In genomic region chr10:42192450-42192849, GRCh38 we compare ENCODE assay signal across 8 cellular contexts.
DNase-seq lines count a peak whose midpoint lies in the region; ATAC-seq and TF ChIP-seq lines count a peak whose summit lies in the region.
"Not testable (repeated sequence)": the region's sequence is repeated elsewhere in the genome, so short reads cannot be mapped to it uniquely, and the experiment has no call there.

No MANE protein-coding gene starts in this region.

- in situ Hi-C loops in mammary epithelial cell (cut with MboI; ENCODE audit: low sequenced_read_pairs in 2 of 2) = not testable (repeated sequence)

- not testable (repeated sequence) for H3K9me3 ChIP-seq in CD8-positive, alpha-beta T cell (ENCODE audit: low read length); mammary epithelial cell (replicated peaks; ENCODE audit: insufficient read depth, low read length); heart left ventricle; osteoblast (ENCODE audit: low read depth, low read length); thyroid gland

- peak in 3 of 7 experiments; percentile 3 to 21 (median 18) for DNase-seq in CD8-positive, alpha-beta T cell
- DNase-seq in HFFc6 = peak; percentile 51
- DNase-seq in RKO (ENCODE audit: low spot score) = peak; percentile 35
- DNase-seq in activated CD8-positive, alpha-beta T cell treated with anti-CD3 and anti-CD28 coated beads, Interleukin-2, amount 10 ng/mL, durations not matched to agents 7 days and 5 days = peak; percentile 37
- DNase-seq in mammary epithelial cell; heart left ventricle; osteoblast (ENCODE audit: insufficient read length, low spot score, missing footprints): not testable (repeated sequence)
- DNase-seq in thyroid gland = peak; percentile 11 to 22

- H3K27me3 Mint-ChIP-seq in CD8-positive, alpha-beta T cell (ENCODE audit: low read depth); HFFc6 (ENCODE audit: insufficient read depth); activated CD8-positive, alpha-beta T cell treated with anti-CD3 and anti-CD28 coated beads, Interleukin-2, amount 10 ng/mL, durations not matched to agents 7 days and 5 days (ENCODE audit: low read depth): not testable (repeated sequence)

- not testable (repeated sequence) for H3K9ac ChIP-seq in mammary epithelial cell (ENCODE audit: insufficient read depth, low read length)

- H3K27ac ChIP-seq in CD8-positive, alpha-beta T cell (ENCODE audit: low read depth, low read length); mammary epithelial cell (ENCODE audit: insufficient read depth, low read depth, low read length); heart left ventricle; osteoblast (ENCODE audit: low read depth, low read length); thyroid gland: not testable (repeated sequence)

- H3K79me2 ChIP-seq in mammary epithelial cell (ENCODE audit: insufficient read depth, low read length); osteoblast (ENCODE audit: insufficient read depth, low read length): not testable (repeated sequence)

- dilution Hi-C loops in mammary epithelial cell (cut with HindIII; ENCODE audit: low sequenced_read_pairs) = not testable (repeated sequence)

- H3K4me2 ChIP-seq in mammary epithelial cell (ENCODE audit: insufficient read depth, low read depth, low read length); osteoblast (ENCODE audit: insufficient read depth, low read length): not testable (repeated sequence)

- intact Hi-C loops in CD8-positive, alpha-beta T cell (cut with DNase I, micrococcal nuclease); mammary epithelial cell (cut with micrococcal nuclease); heart left ventricle (cut with DNase I); thyroid gland (cut with DNase I): not testable (repeated sequence)

- H4K20me1 ChIP-seq in mammary epithelial cell (ENCODE audit: insufficient read depth, low read length); osteoblast (ENCODE audit: insufficient read depth, low read length): not testable (repeated sequence)

- not testable (repeated sequence) for H2AFZ ChIP-seq in mammary epithelial cell (ENCODE audit: low read depth, low read length); osteoblast (ENCODE audit: low read length)

- 1% methylated on average over 4 of the region's 4 CpGs for WGBS in mammary epithelial cell (ENCODE audit: low coverage, missing lambda C conversion rate)
- 1 to 6% (median 4%) methylated on average over 4 of the region's 4 CpGs for WGBS in heart left ventricle, 4 donors
- WGBS in thyroid gland, 2 donors = 0 to 1% methylated on average over 4 of the region's 4 CpGs

- peak; percentile 60 for TF ChIP-seq CTCF in CD8-positive, alpha-beta T cell (IDR thresholded peaks at IDR 0.05)
- TF ChIP-seq CTCF in HFFc6 (IDR thresholded peaks at IDR 0.05) (peak; percentile 81), mammary epithelial cell (conservative IDR thresholded peaks at IDR 0.05 in 1 of 2, IDR thresholded peaks at IDR 0.05 in 1 of 2; ENCODE audit: extremely low read depth in 1 of 2, insufficient read depth in 1 of 2, low read depth in 1 of 2, low read length in 2 of 2) (peak; percentile 15 to 49), heart left ventricle (IDR thresholded peaks at IDR 0.05) (peak; percentile 40 to 66 (median 50)), osteoblast (IDR thresholded peaks at IDR 0.05; ENCODE audit: extremely low read depth, low read depth, low read length) (peak; percentile 40), thyroid gland (IDR thresholded peaks at IDR 0.05) (peak in 5 of 6 experiments; percentile 32 to 61 (median 36))

- CTCF ChIA-PET in CD8-positive, alpha-beta T cell (lab: Charles Lee); activated CD8-positive, alpha-beta T cell treated with anti-CD3 and anti-CD28 coated beads, Interleukin-2, amount 10 ng/mL, durations not matched to agents 7 days and 5 days (lab: Charles Lee); mammary epithelial cell (lab: Charles Lee; ENCODE audit: low non-redundant PET): not testable (repeated sequence)

- H3K27ac Mint-ChIP-seq in CD8-positive, alpha-beta T cell; HFFc6; activated CD8-positive, alpha-beta T cell treated with anti-CD3 and anti-CD28 coated beads, Interleukin-2, amount 10 ng/mL, durations not matched to agents 7 days and 5 days: not testable (repeated sequence)

- not testable (repeated sequence) for H3K36me3 Mint-ChIP-seq in CD8-positive, alpha-beta T cell; HFFc6 (ENCODE audit: low read depth); activated CD8-positive, alpha-beta T cell treated with anti-CD3 and anti-CD28 coated beads, Interleukin-2, amount 10 ng/mL, durations not matched to agents 7 days and 5 days (ENCODE audit: low read depth)

- POLR2A ChIA-PET in CD8-positive, alpha-beta T cell (lab: Charles Lee); activated CD8-positive, alpha-beta T cell treated with anti-CD3 and anti-CD28 coated beads, Interleukin-2, amount 10 ng/mL, durations not matched to agents 7 days and 5 days (lab: Charles Lee): not testable (repeated sequence)

- H3K9me3 Mint-ChIP-seq in CD8-positive, alpha-beta T cell; HFFc6; activated CD8-positive, alpha-beta T cell treated with anti-CD3 and anti-CD28 coated beads, Interleukin-2, amount 10 ng/mL, durations not matched to agents 7 days and 5 days (ENCODE audit: insufficient read depth): not testable (repeated sequence)

- TF ChIP-seq POLR2A in heart left ventricle (IDR thresholded peaks at IDR 0.05); thyroid gland (IDR thresholded peaks at IDR 0.05): not testable (repeated sequence)

- not testable (repeated sequence) for H3K4me3 ChIP-seq in CD8-positive, alpha-beta T cell (ENCODE audit: low read depth, low read length); mammary epithelial cell (replicated peaks in 1 of 3; ENCODE audit: insufficient read depth in 1 of 3, low read depth in 2 of 3, low read length in 3 of 3); heart left ventricle; osteoblast (ENCODE audit: insufficient read depth, low read length); thyroid gland (replicated peaks in 1 of 3)

- not testable (repeated sequence) for H3K4me3 Mint-ChIP-seq in CD8-positive, alpha-beta T cell; HFFc6; activated CD8-positive, alpha-beta T cell treated with anti-CD3 and anti-CD28 coated beads, Interleukin-2, amount 10 ng/mL, durations not matched to agents 7 days and 5 days

- BruUV-seq in mammary epithelial cell (replicated peaks; lab: Mats Ljungman, UMichigan) = not testable (repeated sequence)

- H3K4me1 Mint-ChIP-seq in CD8-positive, alpha-beta T cell (ENCODE audit: low read depth); activated CD8-positive, alpha-beta T cell treated with anti-CD3 and anti-CD28 coated beads, Interleukin-2, amount 10 ng/mL, durations not matched to agents 7 days and 5 days (ENCODE audit: low read depth): not testable (repeated sequence)
- H3K4me1 Mint-ChIP-seq in HFFc6 (ENCODE audit: low read depth) = peaks cover 15% of the 10 kb centered on the region

- H3K27me3 ChIP-seq in CD8-positive, alpha-beta T cell (ENCODE audit: insufficient read depth, low read length); mammary epithelial cell (ENCODE audit: insufficient read depth, low read length); osteoblast (ENCODE audit: insufficient read depth, low read length); thyroid gland: not testable (repeated sequence)
- peaks cover 0 to 20% (median 0%) of the 10 kb centered on the region in 9 donors for H3K27me3 ChIP-seq in heart left ventricle

- not testable (repeated sequence) for H3K4me1 ChIP-seq in CD8-positive, alpha-beta T cell (ENCODE audit: insufficient read depth, low read length); mammary epithelial cell (ENCODE audit: insufficient read depth, low read length); heart left ventricle; osteoblast (ENCODE audit: insufficient read depth, low read length); thyroid gland

- not testable (repeated sequence) for H3K36me3 ChIP-seq in CD8-positive, alpha-beta T cell (ENCODE audit: insufficient read depth, low read length); mammary epithelial cell (ENCODE audit: insufficient read depth, low read length); heart left ventricle; osteoblast (ENCODE audit: insufficient read depth, low read length); thyroid gland

- ATAC-seq in CD8-positive, alpha-beta T cell; activated CD8-positive, alpha-beta T cell treated with anti-CD3 and anti-CD28 coated beads, Interleukin-2, amount 10 ng/mL, durations not matched to agents 7 days and 5 days; heart left ventricle: not testable (repeated sequence)
